In genomic region chr4:5001641-5002040, GRCh38 we compare ENCODE assay signal across 16 cellular contexts. TPM values are rescaled to one million over a fixed set of nuclear protein-coding genes. Genes with fewer than 3 reads are reported as not detected.
"Had no signal": no experiment of that assay in that cellular context is flagged by ENCODE, and none has a peak within 500 bp of the region (broad histone marks: within the 10 kb centered on the region; RNA-seq: fewer than 3 reads in every experiment).

No MANE protein-coding gene starts in this region.

RNA-seq across cellular contexts. Expression of gene CYTL1, which starts 17.6 kb away (rescaled TPM):
- total RNA-seq: activated B cell treated with CpG ODN at 0.5 μM for 24 hours; activated CD4-positive, alpha-beta memory T cell treated with anti-CD3 and anti-CD28 coated beads for 36 hours; activated CD4-positive, alpha-beta T cell treated with anti-CD3 and anti-CD28 coated beads, Interleukin-2, amount 10 ng/mL, durations not matched to agents 24 days and 14 days; activated CD8-positive, alpha-beta memory T cell treated with anti-CD3 and anti-CD28 coated beads for 36 hours; activated CD8-positive, alpha-beta T cell treated with anti-CD3 and anti-CD28 coated beads for 36 hours; activated naive CD4-positive, alpha-beta T cell treated with anti-CD3 and anti-CD28 coated beads for 36 hours; activated naive CD4-positive, alpha-beta T cell treated with anti-CD3 and anti-CD28 coated beads, Interleukin-2, amount 50 U/mL, for 72 hours; activated naive CD8-positive, alpha-beta T cell treated with anti-CD3 and anti-CD28 coated beads for 36 hours; activated T-cell treated with anti-CD3 and anti-CD28 coated beads, Interleukin-2, amount 50 U/mL, for 4 hours; activated T-cell treated with anti-CD3 and anti-CD28 coated beads, Interleukin-2, amount 50 U/mL, for 72 hours; activated T-helper 1 cell treated with anti-CD3 and anti-CD28 coated beads, Interleukin-12 subunit alpha, Interleukin-12 subunit beta, Interleukin-2, Interleukin-4 antibody, amounts not matched to agents 30 ng/mL and 10 ng/mL and 1 ng/mL, durations not matched to agents 14 hours and 24 hours and 36 hours; activated T-helper 17 cell treated with anti-CD3 and anti-CD28 coated beads, Interleukin-2, amount 50 U/mL, for 72 hours; cardiac septum; T-helper 1 cell treated with Interleukin-12 subunit alpha and Interleukin-12 subunit beta and Interleukin-4 antibody, amounts not matched to agents 30 ng/mL and 1 ng/mL, for 36 hours; T-helper 17 cell; T-helper 2 cell treated with Interferon-gamma antibody and Interleukin-4, amounts not matched to agents 100 ng/mL and 5 ng/mL, for 36 hours had no signal

RNA-seq across cellular contexts. Expression of gene STK32B, which starts 49.6 kb away (rescaled TPM):
- total RNA-seq: activated B cell treated with CpG ODN at 0.5 μM for 24 hours; activated CD4-positive, alpha-beta memory T cell treated with anti-CD3 and anti-CD28 coated beads for 36 hours; activated CD4-positive, alpha-beta T cell treated with anti-CD3 and anti-CD28 coated beads, Interleukin-2, amount 10 ng/mL, durations not matched to agents 24 days and 14 days; activated CD8-positive, alpha-beta memory T cell treated with anti-CD3 and anti-CD28 coated beads for 36 hours; activated CD8-positive, alpha-beta T cell treated with anti-CD3 and anti-CD28 coated beads for 36 hours; activated naive CD4-positive, alpha-beta T cell treated with anti-CD3 and anti-CD28 coated beads for 36 hours; activated naive CD4-positive, alpha-beta T cell treated with anti-CD3 and anti-CD28 coated beads, Interleukin-2, amount 50 U/mL, for 72 hours; activated naive CD8-positive, alpha-beta T cell treated with anti-CD3 and anti-CD28 coated beads for 36 hours; activated T-cell treated with anti-CD3 and anti-CD28 coated beads, Interleukin-2, amount 50 U/mL, for 4 hours; activated T-cell treated with anti-CD3 and anti-CD28 coated beads, Interleukin-2, amount 50 U/mL, for 72 hours; activated T-helper 1 cell treated with anti-CD3 and anti-CD28 coated beads, Interleukin-12 subunit alpha, Interleukin-12 subunit beta, Interleukin-2, Interleukin-4 antibody, amounts not matched to agents 30 ng/mL and 10 ng/mL and 1 ng/mL, durations not matched to agents 14 hours and 24 hours and 36 hours; activated T-helper 17 cell treated with anti-CD3 and anti-CD28 coated beads, Interleukin-2, amount 50 U/mL, for 72 hours; T-helper 1 cell treated with Interleukin-12 subunit alpha and Interleukin-12 subunit beta and Interleukin-4 antibody, amounts not matched to agents 30 ng/mL and 1 ng/mL, for 36 hours; T-helper 2 cell treated with Interferon-gamma antibody and Interleukin-4, amounts not matched to agents 100 ng/mL and 5 ng/mL, for 36 hours had no signal
